ENCODE assay signal across 8 cellular contexts in genomic region chr12:6688543-6688999, GRCh38. TPM values are rescaled to one million over a fixed set of nuclear protein-coding genes. Genes with fewer than 3 reads are reported as not detected.
A peak's percentile ranks its signal among the peaks of the same experiment; 100 is the strongest.
DNase-seq lines count a peak whose midpoint lies in the region; ATAC-seq and TF ChIP-seq lines count a peak whose summit lies in the region.

No MANE protein-coding gene starts in this region.

- H3K9ac ChIP-seq in stomach smooth muscle (ENCODE audit: low read length in 2 of 2) = peak overlapping the region; percentile 92 to 93

- DNase-seq in GM03348 (ENCODE audit: low spot score) (peak; percentile 27), SJCRH30 (no peak), lung (ENCODE audit: low spot score) (no peak), dedifferentiated amniotic fluid mesenchymal stem cell (ENCODE audit: extremely low spot score) (no peak)

- ATAC-seq in HG02610 (IDR thresholded peaks at IDR 0.05; ENCODE audit: unreplicated experiment) (peak; percentile 35), lung (ENCODE audit: insufficient read depth, low FRiP score) (no peak), HG02763 (IDR thresholded peaks at IDR 0.05; ENCODE audit: unreplicated experiment) (no peak)

- 0 out of 2 replicates have a peak, but pooled peaks cover 2% of the 10 kb centered on the region for H3K36me3 ChIP-seq in SJCRH30
- H3K36me3 ChIP-seq in lung (ENCODE audit: control insufficient read depth in 2 of 2, insufficient read depth in 2 of 2, low read length in 2 of 2) = peaks cover 0 to 4% of the 10 kb centered on the region in 2 donors
- no peaks in the 10 kb centered on the region for H3K36me3 ChIP-seq in stomach smooth muscle (ENCODE audit: control insufficient read depth in 2 of 2, insufficient read depth in 2 of 2, low read length in 2 of 2)

- H3K9me3 ChIP-seq in SJCRH30 (replicated peaks) (no peaks in the 10 kb centered on the region), lung (ENCODE audit: control insufficient read depth in 2 of 2, insufficient read depth in 1 of 2, low read length in 1 of 2) (no peaks in the 10 kb centered on the region), stomach smooth muscle (ENCODE audit: control insufficient read depth in 2 of 2, low read length in 2 of 2) (no peaks in the 10 kb centered on the region)

- H3K27ac ChIP-seq in SJCRH30 = peak overlapping the region; percentile 97
- H3K27ac ChIP-seq in cingulate gyrus (ENCODE audit: low read depth, low read length) = peak overlapping the region; percentile 95
- peak overlapping the region; percentile 92 to 98 for H3K27ac ChIP-seq in lung (ENCODE audit: low read depth in 1 of 2, low read length in 1 of 2)
- peak overlapping the region; percentile 97 for H3K27ac ChIP-seq in stomach smooth muscle (ENCODE audit: low read length)

- no peak for TF ChIP-seq CTCF in lung (IDR thresholded peaks at IDR 0.05; ENCODE audit: control extremely low read depth, extremely low read depth)

- peak overlapping the region; percentile 88 for H3K4me3 ChIP-seq in SJCRH30
- peak overlapping the region; percentile 64 for H3K4me3 ChIP-seq in lung
- peak overlapping the region; percentile 64 to 93 for H3K4me3 ChIP-seq in stomach smooth muscle (ENCODE audit: low read length in 2 of 2)

- WGBS in lung, 2 donors = 0 to 1% methylated on average over 13 of the region's 13 CpGs

- H3K27me3 ChIP-seq in SJCRH30 (no peaks in the 10 kb centered on the region), lung (ENCODE audit: control insufficient read depth, insufficient read depth) (no peaks in the 10 kb centered on the region), stomach smooth muscle (ENCODE audit: control insufficient read depth in 1 of 2, insufficient read depth in 2 of 2, low read length in 2 of 2) (no peaks in the 10 kb centered on the region)

- H3K4me1 ChIP-seq in SJCRH30 = peaks cover 8% of the 10 kb centered on the region; the same call in 1 of the 2 replicates
- H3K4me1 ChIP-seq in lung (ENCODE audit: control insufficient read depth in 2 of 2, insufficient read depth in 2 of 2, low read length in 2 of 2) = peaks cover 3 to 8% of the 10 kb centered on the region in 2 donors
- H3K4me1 ChIP-seq in stomach smooth muscle (ENCODE audit: control insufficient read depth, insufficient read depth, low read length) = peaks cover 21% of the 10 kb centered on the region

RNA-seq across cellular contexts. Expression of gene ZNF384, which starts 0.6 kb away (rescaled TPM):
- total RNA-seq in SJCRH30 (2014; rRNA removed; shearing (Covaris generic)) = 40.5 and 46.5 TPM in 2 replicates
- 10 to 100 TPM; 29.2 to 50.8 TPM for total RNA-seq in lung
- polyA plus RNA-seq in lung = 10 to 100 TPM; 29.0 to 34.4 TPM

RNA-seq across cellular contexts. Expression of gene PIANP, which starts 12.0 kb away (rescaled TPM):
- 0.15 and 0.28 TPM in 2 replicates for total RNA-seq in SJCRH30 (2014; rRNA removed; shearing (Covaris generic))
- 1 to 10 TPM in 1 of 2 donors, under 1 TPM in 1; 0.25 to 1.4 TPM for total RNA-seq in lung
- polyA plus RNA-seq in lung = under 1 TPM; 0.23 to 0.37 TPM

RNA-seq across cellular contexts. Expression of gene ING4, which starts 25.7 kb away (rescaled TPM):
- total RNA-seq in SJCRH30 (2014; rRNA removed; shearing (Covaris generic)) = 25.1 and 28.7 TPM in 2 replicates
- 10 to 100 TPM; 22.4 to 74.3 TPM for total RNA-seq in lung
- polyA plus RNA-seq in lung = 10 to 100 TPM; 20.3 to 31.7 TPM

RNA-seq across cellular contexts. Expression of gene COPS7A, which starts 35.3 kb away (rescaled TPM):
- 34.1 and 35.9 TPM in 2 replicates for total RNA-seq in SJCRH30 (2014; rRNA removed; shearing (Covaris generic))
- total RNA-seq in lung = 10 to 100 TPM; 40.1 to 74.7 TPM
- 10 to 100 TPM; 53.4 to 69.0 TPM for polyA plus RNA-seq in lung

RNA-seq across cellular contexts. Expression of gene ACRBP, which starts 41.3 kb away (rescaled TPM):
- total RNA-seq in SJCRH30 (2014; rRNA removed; shearing (Covaris generic)) = 0.28 TPM in 1 of 2 replicates, not detected in the other
- 1 to 10 TPM; 1.6 to 6.1 TPM for total RNA-seq in lung
- polyA plus RNA-seq in lung = 1 to 10 TPM in 1 of 2 donors, under 1 TPM in 1; 0.93 to 8.7 TPM
